Comparison of ENCODE assay signal across 25 cellular contexts in genomic region chr9:100125236-100125635, GRCh38. TPM values are rescaled to one million over a fixed set of nuclear protein-coding genes. Genes with fewer than 3 reads are reported as not detected.
DNase-seq lines count a peak whose midpoint lies in the region; ATAC-seq, FAIRE-seq and TF ChIP-seq lines count a peak whose summit lies in the region.
"Had no signal": no experiment of that assay in that cellular context is flagged by ENCODE, and none has a peak within 500 bp of the region (broad histone marks: within the 10 kb centered on the region; RNA-seq: fewer than 3 reads in every experiment).

No MANE protein-coding gene starts in this region.

- peak overlapping the region; percentile 29 for H3K27ac Mint-ChIP-seq in T-helper 17 cell
- H3K27ac Mint-ChIP-seq: B cell; CD8-positive, alpha-beta T cell; H9 had no signal

- H4K20me1 ChIP-seq in HepG2 (ENCODE audit: insufficient read depth, low read length) (no peaks in the 10 kb centered on the region), smooth muscle cell (ENCODE audit: low read depth) (peaks cover 9% of the 10 kb centered on the region)
- H4K20me1 ChIP-seq: BLaER1 had no signal

- H3K4me1 ChIP-seq in HepG2 (ENCODE audit: insufficient read depth, low read length) (peaks cover 14% of the 10 kb centered on the region), right lobe of liver (peaks cover 0 to 8% (median 0%) of the 10 kb centered on the region in 4 donors), smooth muscle cell (ENCODE audit: low read depth) (no peaks in the 10 kb centered on the region)
- H3K4me1 ChIP-seq: BLaER1, Caco-2 had no signal

- in situ Hi-C loops in HepG2 (cut with HindIII; ENCODE audit: extremely low pct_ligation_motif_present, low pct_unique_long_range_greater_than_20kb) = no loop called here

- no peaks in the 10 kb centered on the region for H3K9me3 ChIP-seq in HepG2 (ENCODE audit: low read length)
- no peaks in the 10 kb centered on the region for H3K9me3 ChIP-seq in right lobe of liver
- H3K9me3 ChIP-seq in T-helper 17 cell (ENCODE audit: control insufficient read depth, low read length, poor library complexity, severe bottlenecking) = no peaks in the 10 kb centered on the region
- no peaks in the 10 kb centered on the region for H3K9me3 ChIP-seq in smooth muscle cell (replicated peaks; ENCODE audit: low read depth)
- H3K9me3 ChIP-seq: Caco-2 had no signal

- TF ChIP-seq POLR2A in HepG2 (IDR thresholded peaks at IDR 0.05; ENCODE audit: insufficient read depth in 1 of 2, low read depth in 2 of 2, low read length in 2 of 2) = no peak
- TF ChIP-seq POLR2A in right lobe of liver (IDR thresholded peaks at IDR 0.05) = no peak

- no peaks in the 10 kb centered on the region for H3F3A ChIP-seq in smooth muscle cell (ENCODE audit: low read depth)

- CTCF ChIA-PET in HepG2 (lab: Yijun Ruan, JAX; ENCODE audit: low intra/inter-chr PET ratio, low total read pairs) = no interaction called here

- no peak overlapping the region for H3K9ac ChIP-seq in HepG2 (ENCODE audit: insufficient read depth, low read depth, low read length)
- no peak overlapping the region for H3K9ac ChIP-seq in smooth muscle cell (ENCODE audit: low read depth)
- H3K9ac ChIP-seq: BLaER1, GM23248 had no signal

- H3K4me2 ChIP-seq in HepG2 (ENCODE audit: low read depth, low read length) = no peak overlapping the region
- H3K4me2 ChIP-seq in smooth muscle cell = no peak overlapping the region
- H3K4me2 ChIP-seq: BLaER1 had no signal

- no peak overlapping the region for H3K4me3 Mint-ChIP-seq in T-helper 17 cell
- H3K4me3 Mint-ChIP-seq: B cell; CD4-positive, CD25-positive, alpha-beta regulatory T cell; CD8-positive, alpha-beta T cell; H9 had no signal

- H3K27ac ChIP-seq in HepG2 (ENCODE audit: extremely low read length, insufficient read depth, low read length) (no peak overlapping the region), right lobe of liver (no peak overlapping the region), smooth muscle cell (ENCODE audit: low read depth) (no peak overlapping the region)
- H3K27ac ChIP-seq: 22Rv1, BLaER1, C4-2B, GM23248 had no signal

- DNase-seq in HepG2 (ENCODE audit: low spot score) (no peak), right lobe of liver (no peak), T-helper 17 cell (no peak), left colon (no peak), smooth muscle cell (lab: John Stamatoyannopoulos, UW; ENCODE audit: unreplicated experiment) (no peak), cardiac septum (ENCODE audit: low spot score) (no peak), NCI-H1105 treated with DMSO at 0.1 percent for 48 hours (lab: John Stamatoyannopoulos, UW) (no peak), NCI-H1417 treated with DMSO at 0.1 percent for 48 hours (lab: John Stamatoyannopoulos, UW) (no peak)
- DNase-seq: Caco-2; CD4-positive, CD25-positive, alpha-beta regulatory T cell; CD8-positive, alpha-beta T cell; DMS153; DND-41; H9 had no signal

- peak; percentile 35; the same call in 2 of the 3 replicates for ATAC-seq in HepG2
- ATAC-seq in right lobe of liver = no peak
- no peak for ATAC-seq in T-helper 17 cell
- peak; percentile 59 for ATAC-seq in left colon
- ATAC-seq: CD8-positive, alpha-beta T cell; HCT116 had no signal

- 43% methylated on average over 2 of the region's 2 CpGs for WGBS in HepG2 (ENCODE audit: low lambda C conversion rate)
- WGBS in right lobe of liver (ENCODE audit: insufficient coverage, low coverage, low lambda C conversion rate, missing lambda C conversion rate) = 51% methylated on average over 2 of the region's 2 CpGs
- 91% methylated on average over 2 of the region's 2 CpGs for WGBS in smooth muscle cell (ENCODE audit: low lambda C conversion rate)

- H3K79me2 ChIP-seq in HepG2 (ENCODE audit: insufficient read depth, low read length) = no peaks in the 10 kb centered on the region
- H3K79me2 ChIP-seq in smooth muscle cell (ENCODE audit: low read depth) = peaks cover 23% of the 10 kb centered on the region

- H3K36me3 Mint-ChIP-seq in T-helper 17 cell (ENCODE audit: low read depth) = peaks cover 6% of the 10 kb centered on the region

- H2AFZ ChIP-seq in HepG2 (ENCODE audit: low read length) (no peak overlapping the region), smooth muscle cell (ENCODE audit: low read depth) (no peak overlapping the region)
- H2AFZ ChIP-seq: GM23248 had no signal

- BruUV-seq in HepG2 (replicated peaks; lab: Mats Ljungman, UMichigan) = no TSS peak

- TF ChIP-seq RAD21 in HepG2 (CRISPR knock-in tag; IDR thresholded peaks at IDR 0.05) = no peak

- H3K27me3 Mint-ChIP-seq in T-helper 17 cell = no peaks in the 10 kb centered on the region
- H3K27me3 Mint-ChIP-seq: B cell; CD4-positive, CD25-positive, alpha-beta regulatory T cell had no signal

- no peak for TF ChIP-seq CTCF in HepG2 (CRISPR knock-in tag; IDR thresholded peaks at IDR 0.05)
- TF ChIP-seq CTCF in right lobe of liver (IDR thresholded peaks at IDR 0.05) = no peak
- no peak for TF ChIP-seq CTCF in smooth muscle cell (IDR thresholded peaks at IDR 0.05; ENCODE audit: borderline replicate concordance, insufficient read depth, poor library complexity, severe bottlenecking)

- POLR2A ChIA-PET in HepG2 (lab: Yijun Ruan, JAX) = no interaction called here

- no peak for FAIRE-seq in HepG2 (lab: Jason Lieb, UNC)
- FAIRE-seq: A204.1, G401.6, GM12892, GM19239, H1 had no signal

- TF ChIP-seq EP300 in HepG2 (IDR thresholded peaks at IDR 0.05; ENCODE audit: low read depth in 2 of 2, low read length in 2 of 2) = no peak
- TF ChIP-seq EP300 in HepG2 (CRISPR knock-in tag; IDR thresholded peaks at IDR 0.05; ENCODE audit: borderline replicate concordance) = no peak

- intact Hi-C loops in HepG2 (cut with micrococcal nuclease; ENCODE audit: unreplicated experiment) = no loop called here
- intact Hi-C loops in right lobe of liver (cut with DNase I) = no loop called here
- intact Hi-C loops in left colon (cut with DNase I, micrococcal nuclease) = no loop called here
- intact Hi-C loops in cardiac septum (cut with DNase I) = no loop called here

- H3K27me3 ChIP-seq in HepG2 (ENCODE audit: control insufficient read depth in 1 of 2, insufficient read depth in 2 of 2, low read length in 2 of 2) = no peaks in the 10 kb centered on the region
- no peaks in the 10 kb centered on the region for H3K27me3 ChIP-seq in right lobe of liver
- H3K27me3 ChIP-seq in smooth muscle cell (ENCODE audit: low read depth) = no peaks in the 10 kb centered on the region
- H3K27me3 ChIP-seq: BLaER1 had no signal

- H3K36me3 ChIP-seq in HepG2 (replicated peaks in 1 of 2; ENCODE audit: control insufficient read depth in 1 of 2, insufficient read depth in 2 of 2, low read length in 2 of 2) (peaks cover 2 to 5% of the 10 kb centered on the region in 2 experiments; a peak in 2 of 5 replicates), right lobe of liver (peaks cover 0 to 7% (median 0%) of the 10 kb centered on the region in 4 donors), smooth muscle cell (ENCODE audit: low read depth) (no peaks in the 10 kb centered on the region)

- H3K4me1 Mint-ChIP-seq in T-helper 17 cell = peaks cover 9% of the 10 kb centered on the region

- H3K4me3 ChIP-seq in HepG2 (replicated peaks in 1 of 3; ENCODE audit: insufficient read depth in 1 of 3, low read depth in 2 of 3, low read length in 3 of 3) (no peak overlapping the region), right lobe of liver (no peak overlapping the region), smooth muscle cell (no peak overlapping the region)
- H3K4me3 ChIP-seq: BLaER1, GM23248 had no signal

RNA-seq across cellular contexts. Expression of gene INVS, which starts 26.2 kb away (rescaled TPM):
- 16.3 and 17.1 TPM in 2 replicates for total RNA-seq in HepG2 (2016; rRNA removed; fragmentation: Illumina TruSeq; extraction: Trizol)
- total RNA-seq in HepG2 (2016; cell fraction: cytosol; rRNA removed; fragmentation: Illumina TruSeq; extraction: Trizol; ENCODE audit: low read depth) = 8.0 and 8.3 TPM in 2 replicates
- total RNA-seq in HepG2 (2016; cell fraction: insoluble cytoplasmic fraction; rRNA removed; fragmentation: Illumina TruSeq; extraction: Trizol) = 15.9 and 16.0 TPM in 2 replicates
- total RNA-seq in HepG2 (2016; cell fraction: membrane; rRNA removed; fragmentation: Illumina TruSeq; extraction: Trizol) = 17.6 and 18.4 TPM in 2 replicates
- total RNA-seq in HepG2 (2016; cell fraction: nucleus; rRNA removed; fragmentation: Illumina TruSeq; extraction: Trizol) = 26.4 and 30.8 TPM in 2 replicates
- polyA plus RNA-seq in HepG2 (2011; rRNA removed) = 11.3 and 12.2 TPM in 2 replicates
- 5.5 and 7.6 TPM in 2 replicates for polyA plus RNA-seq in HepG2 (2011; cell fraction: cytosol; rRNA removed)
- polyA plus RNA-seq in HepG2 (2011; cell fraction: nucleus; rRNA removed) = 20.0 and 23.4 TPM in 2 replicates
- 8.0 and 8.2 TPM in 2 replicates for polyA plus RNA-seq in HepG2 (2012)
- polyA plus RNA-seq in HepG2 (2016; cell fraction: cytosol; fragmentation: Illumina TruSeq; extraction: Trizol; ENCODE audit: low read depth) = 3.2 and 4.0 TPM in 2 replicates
- 11.4 and 12.3 TPM in 2 replicates for polyA plus RNA-seq in HepG2 (2016; cell fraction: insoluble cytoplasmic fraction; fragmentation: Illumina TruSeq; extraction: Trizol; ENCODE audit: low read depth)
- polyA plus RNA-seq in HepG2 (2016; cell fraction: membrane; fragmentation: Illumina TruSeq; extraction: Trizol; ENCODE audit: low read depth) = 8.0 and 8.4 TPM in 2 replicates
- 18.8 and 20.1 TPM in 2 replicates for polyA plus RNA-seq in HepG2 (2016; cell fraction: nucleus; fragmentation: Illumina TruSeq; extraction: Trizol; ENCODE audit: insufficient read depth, low read depth)
- 15.1 and 25.7 TPM in 2 replicates for polyA minus RNA-seq in HepG2 (2011; rRNA and poly(A)+ RNA removed; ENCODE audit: low replicate concordance)
- 10.3 and 12.5 TPM in 2 replicates for polyA minus RNA-seq in HepG2 (2011; cell fraction: cytosol; rRNA and poly(A)+ RNA removed)
- polyA minus RNA-seq in HepG2 (2011; cell fraction: nucleus; rRNA and poly(A)+ RNA removed) = 66.4 and 75.7 TPM in 2 replicates
- 10 to 100 TPM; 10.6 to 23.2 (median 16.8) TPM for total RNA-seq in right lobe of liver
- total RNA-seq in T-helper 17 cell = 10 to 100 TPM; 14.6 to 16.2 TPM
- total RNA-seq in left colon = 10 to 100 TPM; 10.7 to 14.6 TPM
- total RNA-seq in smooth muscle cell = 16.0 and 18.1 TPM in 2 replicates
- 5.6 and 8.1 TPM in 2 replicates for polyA plus RNA-seq in smooth muscle cell
- total RNA-seq in cardiac septum = 10.6 TPM

RNA-seq across cellular contexts. Expression of gene ERP44, which starts 26.4 kb away (rescaled TPM):
- total RNA-seq in HepG2 (2016; rRNA removed; fragmentation: Illumina TruSeq; extraction: Trizol) (7.4 and 13.8 TPM in 2 replicates), right lobe of liver (10 to 100 TPM; 16.8 to 21.4 (median 18.5) TPM), T-helper 17 cell (10 to 100 TPM; 11.6 to 12.4 TPM), left colon (10 to 100 TPM; 24.0 to 27.7 TPM), smooth muscle cell (32.0 and 39.6 TPM in 2 replicates), cardiac septum (14.8 TPM)
- total RNA-seq in HepG2 (2016; cell fraction: cytosol; rRNA removed; fragmentation: Illumina TruSeq; extraction: Trizol; ENCODE audit: low read depth) = 2.5 and 2.8 TPM in 2 replicates
- 6.9 and 14.1 TPM in 2 replicates for total RNA-seq in HepG2 (2016; cell fraction: insoluble cytoplasmic fraction; rRNA removed; fragmentation: Illumina TruSeq; extraction: Trizol)
- total RNA-seq in HepG2 (2016; cell fraction: membrane; rRNA removed; fragmentation: Illumina TruSeq; extraction: Trizol) = 3.3 and 4.0 TPM in 2 replicates
- total RNA-seq in HepG2 (2016; cell fraction: nucleus; rRNA removed; fragmentation: Illumina TruSeq; extraction: Trizol) = 19.6 and 20.9 TPM in 2 replicates
- polyA plus RNA-seq in HepG2 (2011; rRNA removed) (8.7 and 8.9 TPM in 2 replicates), smooth muscle cell (35.4 and 38.5 TPM in 2 replicates)
- polyA plus RNA-seq in HepG2 (2011; cell fraction: cytosol; rRNA removed) = 4.0 and 6.6 TPM in 2 replicates
- polyA plus RNA-seq in HepG2 (2011; cell fraction: nucleus; rRNA removed) = 4.1 and 4.8 TPM in 2 replicates
- 16.8 and 17.1 TPM in 2 replicates for polyA plus RNA-seq in HepG2 (2012)
- polyA plus RNA-seq in HepG2 (2016; cell fraction: cytosol; fragmentation: Illumina TruSeq; extraction: Trizol; ENCODE audit: low read depth) = 3.8 TPM in 2 replicates
- 11.5 and 11.8 TPM in 2 replicates for polyA plus RNA-seq in HepG2 (2016; cell fraction: insoluble cytoplasmic fraction; fragmentation: Illumina TruSeq; extraction: Trizol; ENCODE audit: low read depth)
- 4.2 and 4.3 TPM in 2 replicates for polyA plus RNA-seq in HepG2 (2016; cell fraction: membrane; fragmentation: Illumina TruSeq; extraction: Trizol; ENCODE audit: low read depth)
- 30.3 and 33.8 TPM in 2 replicates for polyA plus RNA-seq in HepG2 (2016; cell fraction: nucleus; fragmentation: Illumina TruSeq; extraction: Trizol; ENCODE audit: insufficient read depth, low read depth)
- 2.5 and 5.5 TPM in 2 replicates for polyA minus RNA-seq in HepG2 (2011; rRNA and poly(A)+ RNA removed; ENCODE audit: low replicate concordance)
- polyA minus RNA-seq in HepG2 (2011; cell fraction: cytosol; rRNA and poly(A)+ RNA removed) = 5.5 and 6.6 TPM in 2 replicates
- 17.9 and 18.2 TPM in 2 replicates for polyA minus RNA-seq in HepG2 (2011; cell fraction: nucleus; rRNA and poly(A)+ RNA removed)

Comparison
In these comparisons a context has a peak if more than half of its experiments do, and no peak if none do; other contexts are left out.
1. ATAC-seq: peak in HepG2 (single experiment) and left colon (single experiment); none in right lobe of liver (0 of 4) and T-helper 17 cell (single experiment).